ENCODE assay signal across 11 cellular contexts in the genomic region with DNA sequence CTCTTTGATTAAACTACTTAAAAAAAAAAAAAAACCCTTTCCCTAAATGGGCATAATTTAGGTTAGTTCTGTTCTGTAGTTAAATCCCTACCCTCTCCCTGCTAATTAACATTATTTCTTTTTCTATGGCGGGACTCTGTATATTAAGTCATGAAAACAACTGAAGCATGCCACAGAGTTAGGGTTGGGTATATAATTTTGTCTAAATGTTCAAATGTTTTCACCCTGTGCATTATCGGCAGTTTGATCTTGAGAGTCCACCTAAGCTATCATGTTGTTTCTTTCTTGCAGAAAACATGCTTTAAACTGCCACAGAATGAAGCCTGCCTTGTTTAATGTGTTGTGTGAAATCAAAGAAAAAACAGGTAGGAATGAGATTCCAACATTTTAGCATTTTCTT. TPM values are rescaled to one million over a fixed set of nuclear protein-coding genes. Genes with fewer than 3 reads are reported as not detected.
DNase-seq lines count a peak whose midpoint lies in the region; FAIRE-seq and TF ChIP-seq lines count a peak whose summit lies in the region.
"Had no signal": no experiment of that assay in that cellular context is flagged by ENCODE, and none has a peak within 500 bp of the region (broad histone marks: within the 10 kb centered on the region; RNA-seq: fewer than 3 reads in every experiment).

No MANE protein-coding gene starts in this region.

- H3K4me3 Mint-ChIP-seq in Calu3 (ENCODE audit: low read depth, unreplicated experiment): no peak overlapping the region
- H3K4me3 Mint-ChIP-seq: activated CD4-positive, alpha-beta memory T cell treated with anti-CD3 and anti-CD28 coated beads, Interleukin-2, amount 10 ng/mL, durations not matched to agents 7 days and 5 days had no signal

- H3K9me3 ChIP-seq in HEK293 (ENCODE audit: control insufficient read depth, insufficient read depth, low read depth, low read length) (no peaks in the 10 kb centered on the region), breast epithelium (no peaks in the 10 kb centered on the region), keratinocyte (ENCODE audit: control insufficient read depth, low read depth, low read length) (no peaks in the 10 kb centered on the region), skeletal muscle tissue (ENCODE audit: control insufficient read depth in 3 of 3, low read length in 3 of 3) (no peaks in the 10 kb centered on the region)

- intact Hi-C loops in breast epithelium (cut with DNase I; ENCODE audit: low total_unique reads) (no loop called here), Calu3 (cut with micrococcal nuclease; ENCODE audit: unreplicated experiment) (no loop called here), lower leg skin (cut with DNase I; ENCODE audit: low total_unique reads) (no loop called here)

- TF ChIP-seq CTCF in HEK293 (tag by site-specific recombination; IDR thresholded peaks at IDR 0.05) (no peak), breast epithelium (IDR thresholded peaks at IDR 0.05) (no peak), keratinocyte (optimal IDR thresholded peaks at IDR 0.05 in 1 of 3, IDR thresholded peaks at IDR 0.05 in 1 of 3, conservative IDR thresholded peaks at IDR 0.05 in 1 of 3; ENCODE audit: extremely low read depth in 1 of 3, insufficient read depth in 2 of 3, low read length in 3 of 3) (no peak), Calu3 (IDR thresholded peaks at IDR 0.05; ENCODE audit: unreplicated experiment) (no peak), lower leg skin (IDR thresholded peaks at IDR 0.05) (no peak)

- peaks cover 2% of the 10 kb centered on the region for H3K4me1 Mint-ChIP-seq in Calu3 (ENCODE audit: low read depth, unreplicated experiment)

- 45 to 58% methylated on average over 2 of the region's 2 CpGs for WGBS in lower leg skin, 2 donors

- DNase-seq in breast epithelium (ENCODE audit: low spot score in 2 of 2): no peak
- no peak for DNase-seq in keratinocyte (ENCODE audit: low read depth, low spot score)
- no peak for DNase-seq in NOMO-1 treated with DMSO at 0.1 percent for 48 hours (lab: John Stamatoyannopoulos, UW; ENCODE audit: unreplicated experiment)
- DNase-seq in Calu3: no peak
- no peak for DNase-seq in RKO (ENCODE audit: low spot score)
- DNase-seq in lower leg skin (ENCODE audit: low spot score in 2 of 2): no peak
- DNase-seq: activated CD4-positive, alpha-beta memory T cell treated with anti-CD3 and anti-CD28 coated beads, Interleukin-2, amount 10 ng/mL, durations not matched to agents 7 days and 5 days; NCI-H1105 had no signal

- no peaks in the 10 kb centered on the region for H3K9me1 ChIP-seq in keratinocyte (ENCODE audit: control insufficient read depth, extremely low read depth, insufficient read depth, low read length)

- dilution Hi-C loops in keratinocyte (cut with MboI; ENCODE audit: extremely low pct_ligation_motif_present, low sequenced_read_pairs): no loop called here

- TF ChIP-seq POLR2A in breast epithelium (IDR thresholded peaks at IDR 0.05) (no peak), lower leg skin (IDR thresholded peaks at IDR 0.05) (no peak)

- no peaks in the 10 kb centered on the region for H4K20me1 ChIP-seq in keratinocyte (ENCODE audit: control insufficient read depth, extremely low read depth, insufficient read depth, low read length)

- H3K36me3 Mint-ChIP-seq in Calu3 (ENCODE audit: insufficient read depth, unreplicated experiment): peaks cover 27% of the 10 kb centered on the region

- H3K79me2 ChIP-seq in keratinocyte (ENCODE audit: control insufficient read depth, insufficient read depth, low read length): no peaks in the 10 kb centered on the region

- no peak for FAIRE-seq in keratinocyte (lab: Jason Lieb, UNC)
- FAIRE-seq: RCC 7860 had no signal

- H3K9ac ChIP-seq in keratinocyte (ENCODE audit: control insufficient read depth, extremely low read depth, insufficient read depth, low read length) (no peak overlapping the region), skeletal muscle tissue (ENCODE audit: low read depth in 1 of 3, low read length in 3 of 3) (peak overlapping the region; percentile 76 to 85 (median 80))

- H3K4me3 ChIP-seq in HEK293 (ENCODE audit: low read depth, low read length) (peak overlapping the region; percentile 82), breast epithelium (peak overlapping the region; percentile 56 to 90 (median 79)), keratinocyte (ENCODE audit: control insufficient read depth in 2 of 3, extremely low read depth in 1 of 3, insufficient read depth in 2 of 3, low read depth in 1 of 3, low read length in 3 of 3) (peak overlapping the region in 1 of 3 experiments; percentile 21), skeletal muscle tissue (ENCODE audit: low read length in 3 of 3) (peak overlapping the region; percentile 71 to 94 (median 79)), lower leg skin (ENCODE audit: low read depth, poor library complexity, severe bottlenecking) (no peak overlapping the region)

- H3K27me3 ChIP-seq in breast epithelium (no peaks in the 10 kb centered on the region), keratinocyte (ENCODE audit: control insufficient read depth, extremely low read depth, insufficient read depth, low read length) (no peaks in the 10 kb centered on the region), skeletal muscle tissue (ENCODE audit: control insufficient read depth in 3 of 3, insufficient read depth in 3 of 3, low read length in 3 of 3) (no peaks in the 10 kb centered on the region)

- CTCF ChIA-PET in HEK293 (lab: Yijun Ruan, JAX) (no interaction called here), Calu3 (lab: Charles Lee) (no interaction called here)

- no peaks in the 10 kb centered on the region; a peak in 1 of 3 replicates for H3K36me3 ChIP-seq in HEK293 (ENCODE audit: control insufficient read depth in 2 of 2, insufficient read depth in 1 of 2, low read length in 2 of 2)
- no peaks in the 10 kb centered on the region for H3K36me3 ChIP-seq in breast epithelium
- H3K36me3 ChIP-seq in keratinocyte (ENCODE audit: control insufficient read depth in 2 of 2, extremely low read depth in 1 of 2, insufficient read depth in 2 of 2, low read length in 2 of 2): no peaks in the 10 kb centered on the region
- no peaks in the 10 kb centered on the region for H3K36me3 ChIP-seq in skeletal muscle tissue (ENCODE audit: control insufficient read depth in 3 of 3, insufficient read depth in 3 of 3, low read length in 3 of 3)

- peak overlapping the region; percentile 14 for H2AFZ ChIP-seq in keratinocyte (ENCODE audit: control insufficient read depth, low read length)

- H3K27me3 Mint-ChIP-seq in Calu3 (ENCODE audit: unreplicated experiment): no peaks in the 10 kb centered on the region

- BruUV-seq in Calu3 (replicated peaks; lab: Mats Ljungman, UMichigan): no TSS peak

- H3K4me1 ChIP-seq in HEK293 (ENCODE audit: control insufficient read depth, insufficient read depth, low read length): peaks cover 32% of the 10 kb centered on the region
- peaks cover 0 to 6% of the 10 kb centered on the region in 2 donors for H3K4me1 ChIP-seq in breast epithelium
- H3K4me1 ChIP-seq in keratinocyte (ENCODE audit: control insufficient read depth, extremely low read depth, insufficient read depth, low read length): peaks cover 6% of the 10 kb centered on the region
- peaks cover 0 to 16% (median 2%) of the 10 kb centered on the region in 3 donors for H3K4me1 ChIP-seq in skeletal muscle tissue (ENCODE audit: control insufficient read depth in 3 of 3, insufficient read depth in 3 of 3, low read length in 3 of 3)

- no peak overlapping the region for H3K27ac Mint-ChIP-seq in Calu3 (ENCODE audit: unreplicated experiment)
- H3K27ac Mint-ChIP-seq: activated CD4-positive, alpha-beta memory T cell treated with anti-CD3 and anti-CD28 coated beads, Interleukin-2, amount 10 ng/mL, durations not matched to agents 7 days and 5 days had no signal

- POLR2A ChIA-PET in HEK293 (lab: Yijun Ruan, JAX): interaction anchor here (0.7 kb wide), 1 partner anchor 54 kb away, joined by 3 read pairs; no protein-coding TSS in a partner anchor

- H3K4me2 ChIP-seq in keratinocyte (ENCODE audit: control insufficient read depth, extremely low read depth, insufficient read depth, low read depth, low read length): peak overlapping the region; percentile 30

- no peaks in the 10 kb centered on the region for H3K9me3 Mint-ChIP-seq in Calu3 (ENCODE audit: low read depth, unreplicated experiment)
- H3K9me3 Mint-ChIP-seq: activated CD4-positive, alpha-beta memory T cell treated with anti-CD3 and anti-CD28 coated beads, Interleukin-2, amount 10 ng/mL, durations not matched to agents 7 days and 5 days had no signal

- H3K27ac ChIP-seq in HEK293 (ENCODE audit: extremely low read depth, low read depth, low read length): peak overlapping the region; percentile 78
- peak overlapping the region; percentile 48 to 74 for H3K27ac ChIP-seq in breast epithelium
- no peak overlapping the region for H3K27ac ChIP-seq in keratinocyte (ENCODE audit: control insufficient read depth, insufficient read depth, low read length)
- H3K27ac ChIP-seq in skeletal muscle tissue (ENCODE audit: low read depth, low read length): peak overlapping the region; percentile 63

RNA-seq across cellular contexts. Expression of gene PBX1, which starts 4.0 kb away (rescaled TPM):
- total RNA-seq in breast epithelium (100 to 1,000 TPM in 1 of 3 donors, 10 to 100 TPM in 2; 64.5 to 126 (median 95.4) TPM), skeletal muscle tissue (53.2 TPM), Calu3 (2022) (21.8 and 22.5 TPM in 2 replicates), lower leg skin (10 to 100 TPM; 10.0 to 24.1 (median 15.4) TPM)
- 1.3 to 3.5 TPM (median 2.2 TPM) in 3 replicates for polyA plus RNA-seq in keratinocyte
- 0.91 TPM for polyA plus RNA-seq in keratinocyte (2011; ENCODE audit: low read depth)
- polyA plus RNA-seq in keratinocyte (2011; cell fraction: cytosol; rRNA removed): 1.9 and 2.1 TPM in 2 replicates
- 1.5 and 2.4 TPM in 2 replicates for polyA plus RNA-seq in keratinocyte (2011; cell fraction: nucleus; rRNA removed)
- 0.97 and 1.7 TPM in 2 replicates for polyA plus RNA-seq in keratinocyte (2012; ENCODE audit: low replicate concordance)
- 2.0 to 3.8 TPM (median 3.1 TPM) in 3 replicates for polyA minus RNA-seq in keratinocyte
- 0.77 TPM for polyA minus RNA-seq in keratinocyte (2011; cell fraction: cytosol; rRNA and poly(A)+ RNA removed)
- 2.4 and 8.2 TPM in 2 replicates for polyA minus RNA-seq in keratinocyte (2011; cell fraction: nucleus; rRNA and poly(A)+ RNA removed)
